ENCODE assay signal across 1 cellular context in genomic region chr9:104882574-104882973, GRCh38.
TF ChIP-seq lines count a peak whose summit lies in the region.

No MANE protein-coding gene starts in this region.

TF ChIP-seq in HepG2, 621 proteins besides CTCF, POLR2A, EP300 and RAD21 (continued from another document):
- TF ChIP-seq E2F2 (CRISPR knock-in tag; IDR thresholded peaks at IDR 0.05; ENCODE audit: borderline replicate concordance) = no peak
